In genomic region chr15:25884354-25884753, GRCh38 we compare ENCODE assay signal across 16 cellular contexts.
"Had no signal": no experiment of that assay in that cellular context is flagged by ENCODE, and none has a peak within 500 bp of the region (broad histone marks: within the 10 kb centered on the region; RNA-seq: fewer than 3 reads in every experiment).

No MANE protein-coding gene starts in this region.

- H3K36me3 ChIP-seq: breast epithelium, esophagus squamous epithelium, lower lobe of right lung, thyroid gland had no signal

- H3K36me3 Mint-ChIP-seq: activated CD8-positive, alpha-beta memory T cell treated with anti-CD3 and anti-CD28 coated beads, Interleukin-2, amount 10 ng/mL, durations not matched to agents 7 days and 5 days; activated naive CD4-positive, alpha-beta T cell treated with anti-CD3 and anti-CD28 coated beads, Interleukin-2, amount 50 U/mL, for 72 hours; naive B cell had no signal

- H3K4me1 ChIP-seq: breast epithelium had no signal

- H3K27me3 Mint-ChIP-seq: activated T-cell treated with anti-CD3 and anti-CD28 coated beads, Interleukin-2, amount 50 U/mL, for 24 hours had no signal

- H3K9me3 ChIP-seq: breast epithelium, esophagus squamous epithelium, lower lobe of right lung, thyroid gland had no signal

- H3K27ac ChIP-seq: breast epithelium, dorsolateral prefrontal cortex, lower lobe of right lung had no signal

- H3K27me3 ChIP-seq: breast epithelium, dorsolateral prefrontal cortex, esophagus squamous epithelium, thyroid gland had no signal

- H3K4me3 Mint-ChIP-seq: activated CD8-positive, alpha-beta memory T cell treated with anti-CD3 and anti-CD28 coated beads, Interleukin-2, amount 10 ng/mL, durations not matched to agents 7 days and 5 days; activated T-cell treated with anti-CD3 and anti-CD28 coated beads, Interleukin-2, amount 50 U/mL, for 24 hours; naive B cell had no signal

- H3K9me3 Mint-ChIP-seq: activated naive CD4-positive, alpha-beta T cell treated with anti-CD3 and anti-CD28 coated beads, Interleukin-2, amount 50 U/mL, for 72 hours; activated T-cell treated with anti-CD3 and anti-CD28 coated beads, Interleukin-2, amount 50 U/mL, for 24 hours had no signal

- H3K4me1 Mint-ChIP-seq: activated CD8-positive, alpha-beta memory T cell treated with anti-CD3 and anti-CD28 coated beads, Interleukin-2, amount 10 ng/mL, durations not matched to agents 7 days and 5 days had no signal

- DNase-seq: activated CD4-positive, alpha-beta T cell treated with anti-CD3 and anti-CD28 coated beads, Interleukin-2, amount 50 U/mL, for 48 hours; activated CD8-positive, alpha-beta memory T cell treated with anti-CD3 and anti-CD28 coated beads, Interleukin-2, amount 10 ng/mL, durations not matched to agents 7 days and 5 days; activated effector memory CD4-positive, alpha-beta T cell treated with Interleukin-2 at 50 U/mL for 16 hours; activated T-cell treated with anti-CD3 and anti-CD28 coated beads, Interleukin-2, amount 50 U/mL, for 24 hours; dorsolateral prefrontal cortex; esophagus squamous epithelium; lower lobe of right lung; midbrain; naive B cell; posterior cingulate gyrus; small intestine; SW 1271; thyroid gland had no signal

- ATAC-seq: activated CD4-positive, CD25-positive, alpha-beta regulatory T cell treated with anti-CD3 and anti-CD28 coated beads, Interleukin-2, amount 50 U/mL, for 24 hours; activated CD8-positive, alpha-beta memory T cell treated with anti-CD3 and anti-CD28 coated beads, Interleukin-2, amount 10 ng/mL, durations not matched to agents 7 days and 5 days; activated naive CD4-positive, alpha-beta T cell treated with anti-CD3 and anti-CD28 coated beads, Interleukin-2, amount 50 U/mL, for 72 hours had no signal

- H3K27ac Mint-ChIP-seq: activated CD8-positive, alpha-beta memory T cell treated with anti-CD3 and anti-CD28 coated beads, Interleukin-2, amount 10 ng/mL, durations not matched to agents 7 days and 5 days; activated naive CD4-positive, alpha-beta T cell treated with anti-CD3 and anti-CD28 coated beads, Interleukin-2, amount 50 U/mL, for 72 hours; activated T-cell treated with anti-CD3 and anti-CD28 coated beads, Interleukin-2, amount 50 U/mL, for 24 hours; naive B cell had no signal

- H3K4me3 ChIP-seq: breast epithelium, dorsolateral prefrontal cortex, esophagus squamous epithelium, lower lobe of right lung, thyroid gland had no signal
